Comparison of ENCODE assay signal across 25 cellular contexts in genomic region chr3:61445924-61446323, GRCh38.
"Had no signal": no experiment of that assay in that cellular context is flagged by ENCODE, and none has a peak within 500 bp of the region (broad histone marks: within the 10 kb centered on the region; RNA-seq: fewer than 3 reads in every experiment).

No MANE protein-coding gene starts in this region.

- H3K9me3 Mint-ChIP-seq: endodermal cell, mesothelial cell of epicardium had no signal

- H3K27ac Mint-ChIP-seq: dendritic cell treated with granulocyte-macrophage colony-stimulating factor and Interleukin-4, amounts not matched to agents 40 ng/mL and 50 ng/mL, for 4 days; effector memory CD8-positive, alpha-beta T cell; endodermal cell; mesothelial cell of epicardium had no signal

- H3K27me3 ChIP-seq: colonic mucosa, esophagus squamous epithelium, gastrocnemius medialis, heart right ventricle, left lung had no signal

- H3K4me3 Mint-ChIP-seq: dendritic cell treated with granulocyte-macrophage colony-stimulating factor and Interleukin-4, amounts not matched to agents 40 ng/mL and 50 ng/mL, for 4 days; effector memory CD8-positive, alpha-beta T cell; endodermal cell; mesothelial cell of epicardium had no signal

- H3K4me1 ChIP-seq: colonic mucosa, esophagus squamous epithelium, left lung, lower lobe of right lung had no signal

- H3K9me3 ChIP-seq: colonic mucosa, esophagus squamous epithelium, gastrocnemius medialis, heart right ventricle, left lung, lower lobe of right lung, mucosa of descending colon had no signal

- H3K27ac ChIP-seq: colonic mucosa, epithelial cell of prostate, esophagus squamous epithelium, heart right ventricle, left lung, lower lobe of right lung had no signal

- H3K36me3 Mint-ChIP-seq: mesothelial cell of epicardium had no signal

- H3K36me3 ChIP-seq: colonic mucosa, esophagus squamous epithelium, gastrocnemius medialis, heart right ventricle, left lung, lower lobe of right lung had no signal

- H3K27me3 Mint-ChIP-seq: dendritic cell treated with granulocyte-macrophage colony-stimulating factor and Interleukin-4, amounts not matched to agents 40 ng/mL and 50 ng/mL, for 4 days; effector memory CD8-positive, alpha-beta T cell had no signal

- DNase-seq: colonic mucosa; cortex of kidney; effector CD8-positive, alpha-beta T cell; effector memory CD8-positive, alpha-beta T cell; endodermal cell; erythroblast; esophagus squamous epithelium; foreskin fibroblast; foreskin melanocyte; gastrocnemius medialis; glutamatergic neuron; head of caudate nucleus; heart right ventricle; hippocampal formation; left cardiac atrium; left lung; left ventricle myocardium superior; lower lobe of right lung; mesenchymal stem cell; mucosa of descending colon had no signal

- H3K4me1 Mint-ChIP-seq: endodermal cell had no signal

- H3K4me3 ChIP-seq: colonic mucosa, esophagus squamous epithelium, gastrocnemius medialis, heart right ventricle, left lung, lower lobe of right lung, mucosa of descending colon had no signal

- FAIRE-seq: endometrium, keratinocyte had no signal
